ENCODE assay signal across 1 cellular context in genomic region chr15:50712018-50712417, GRCh38.
TF ChIP-seq lines count a peak whose summit lies in the region.

No MANE protein-coding gene starts in this region.

TF ChIP-seq in GM12878, 131 proteins besides CTCF, POLR2A, EP300 and RAD21:
- TF ChIP-seq CREB1 (IDR thresholded peaks at IDR 0.05; ENCODE audit: low read depth): no peak
- TF ChIP-seq HDAC2 (IDR thresholded peaks at IDR 0.05): no peak
- TF ChIP-seq PBX3 (IDR thresholded peaks at IDR 0.05; ENCODE audit: insufficient replicate concordance, low read depth, low read length): no peak
- no peak for TF ChIP-seq BHLHE40 (IDR thresholded peaks at IDR 0.05; ENCODE audit: borderline replicate concordance in 1 of 2, low read depth in 2 of 2, low read length in 1 of 2)
- TF ChIP-seq ZBTB11 (CRISPR knock-in tag; IDR thresholded peaks at IDR 0.05): no peak
- no peak for TF ChIP-seq TCF7 (IDR thresholded peaks at IDR 0.05; ENCODE audit: borderline replicate concordance)
- no peak for TF ChIP-seq EED (IDR thresholded peaks at IDR 0.05; ENCODE audit: low read depth)
- TF ChIP-seq BACH1 (IDR thresholded peaks at IDR 0.05; ENCODE audit: borderline replicate concordance): no peak
- no peak for TF ChIP-seq ZBTB40 (IDR thresholded peaks at IDR 0.05; ENCODE audit: borderline replicate concordance)
- no peak for TF ChIP-seq TBL1XR1 (IDR thresholded peaks at IDR 0.05; ENCODE audit: low read depth, low read length)
- no peak for TF ChIP-seq RBBP5 (conservative IDR thresholded peaks at IDR 0.05)
- TF ChIP-seq TCF3 (IDR thresholded peaks at IDR 0.05; ENCODE audit: borderline replicate concordance, insufficient read depth, low read depth, low read length): no peak
- TF ChIP-seq ZBTB33 (IDR thresholded peaks at IDR 0.05): no peak
- no peak for TF ChIP-seq RELB (IDR thresholded peaks at IDR 0.05; ENCODE audit: low read depth)
- no peak for TF ChIP-seq MXI1 (IDR thresholded peaks at IDR 0.05; ENCODE audit: low read depth, low read length)
- TF ChIP-seq KDM1A (IDR thresholded peaks at IDR 0.05; ENCODE audit: borderline replicate concordance): no peak
- TF ChIP-seq ZNF622 (IDR thresholded peaks at IDR 0.05): no peak
TF ChIP-seq in GM12878: peak in this region for 0.
